In genomic region chr10:118035358-118036031, GRCh38 we compare ENCODE assay signal across 15 cellular contexts. TPM values are rescaled to one million over a fixed set of nuclear protein-coding genes. Genes with fewer than 3 reads are reported as not detected.
DNase-seq lines count a peak whose midpoint lies in the region; ATAC-seq and TF ChIP-seq lines count a peak whose summit lies in the region.
"Had no signal": no experiment of that assay in that cellular context is flagged by ENCODE, and none has a peak within 500 bp of the region (broad histone marks: within the 10 kb centered on the region; RNA-seq: fewer than 3 reads in every experiment).

No MANE protein-coding gene starts in this region.

- no peak overlapping the region for H3K27ac ChIP-seq in fibroblast of lung (ENCODE audit: insufficient read depth, low read length)
- peak overlapping the region; percentile 97 to 99 for H3K27ac ChIP-seq in uterus
- H3K27ac ChIP-seq: foreskin keratinocyte, pancreas, WERI-Rb-1 had no signal

- H3K9me3 ChIP-seq in fibroblast of lung (ENCODE audit: control insufficient read depth, insufficient read depth, low read depth, low read length), result no peaks in the 10 kb centered on the region
- no peaks in the 10 kb centered on the region for H3K9me3 ChIP-seq in uterus
- H3K9me3 ChIP-seq: pancreas had no signal

- H4K20me1 ChIP-seq in fibroblast of lung (ENCODE audit: control insufficient read depth, extremely low read depth, insufficient read depth, low read length), result no peaks in the 10 kb centered on the region

- H3K9me3 Mint-ChIP-seq in natural killer cell treated with Interleukin-12 subunit alpha and Interleukin-12 subunit beta and Interleukin-15 and Interleukin-18, amount 100 ng/mL, for 72 hours, result no peaks in the 10 kb centered on the region
- H3K9me3 Mint-ChIP-seq in natural killer cell, result no peaks in the 10 kb centered on the region
- H3K9me3 Mint-ChIP-seq: stimulated activated effector memory CD8-positive, alpha-beta T cell treated with anti-CD3 and anti-CD28 coated beads, Interleukin-12 subunit alpha, Interleukin-12 subunit beta, amount 100 ng/mL, for 72 hours had no signal

- no peaks in the 10 kb centered on the region for H3K79me2 ChIP-seq in fibroblast of lung (ENCODE audit: control insufficient read depth, insufficient read depth, low read length)

- H3K9ac ChIP-seq in fibroblast of lung (ENCODE audit: insufficient read depth, low read length), result no peak overlapping the region

- H3K4me1 ChIP-seq in fibroblast of lung (ENCODE audit: control insufficient read depth, extremely low read depth, insufficient read depth, low read length), result no peaks in the 10 kb centered on the region
- peaks cover 0 to 14% of the 10 kb centered on the region in 2 donors for H3K4me1 ChIP-seq in uterus

- no peak for ATAC-seq in natural killer cell treated with Interleukin-12 subunit alpha and Interleukin-12 subunit beta and Interleukin-15 and Interleukin-18, amount 100 ng/mL, for 72 hours
- ATAC-seq in natural killer cell, result no peak
- ATAC-seq in HG02763 (IDR thresholded peaks at IDR 0.05; ENCODE audit: unreplicated experiment), result no peak
- ATAC-seq in HG03135 (IDR thresholded peaks at IDR 0.05; ENCODE audit: unreplicated experiment), result no peak
- ATAC-seq: foreskin keratinocyte; stimulated activated effector memory CD8-positive, alpha-beta T cell treated with anti-CD3 and anti-CD28 coated beads, Interleukin-12 subunit alpha, Interleukin-12 subunit beta, amount 100 ng/mL, for 72 hours had no signal

- H3K36me3 ChIP-seq in fibroblast of lung (ENCODE audit: control insufficient read depth, insufficient read depth, low read length), result peaks cover 2% of the 10 kb centered on the region
- H3K36me3 ChIP-seq in uterus, result no peaks in the 10 kb centered on the region
- H3K36me3 ChIP-seq: WERI-Rb-1 had no signal

- H3K27me3 Mint-ChIP-seq in natural killer cell treated with Interleukin-12 subunit alpha and Interleukin-12 subunit beta and Interleukin-15 and Interleukin-18, amount 100 ng/mL, for 72 hours, result no peaks in the 10 kb centered on the region
- H3K27me3 Mint-ChIP-seq in natural killer cell (ENCODE audit: low read depth in 2 of 2), result no peaks in the 10 kb centered on the region
- H3K27me3 Mint-ChIP-seq: B cell had no signal

- H3K4me3 ChIP-seq in fibroblast of lung (replicated peaks in 1 of 4; ENCODE audit: control extremely low read depth in 1 of 4, insufficient read depth in 1 of 4, low read depth in 3 of 4, low read length in 4 of 4), result no peak overlapping the region
- no peak overlapping the region for H3K4me3 ChIP-seq in uterus
- H3K4me3 ChIP-seq: pancreas had no signal

- H3K27me3 ChIP-seq in fibroblast of lung (ENCODE audit: control insufficient read depth, insufficient read depth, low read length), result no peaks in the 10 kb centered on the region
- no peaks in the 10 kb centered on the region for H3K27me3 ChIP-seq in uterus
- H3K27me3 ChIP-seq: foreskin keratinocyte, pancreas had no signal

- H2AFZ ChIP-seq in fibroblast of lung (ENCODE audit: low read length), result no peak overlapping the region

- H3K4me3 Mint-ChIP-seq in natural killer cell treated with Interleukin-12 subunit alpha and Interleukin-12 subunit beta and Interleukin-15 and Interleukin-18, amount 100 ng/mL, for 72 hours, result peak overlapping the region; percentile 10
- no peak overlapping the region for H3K4me3 Mint-ChIP-seq in natural killer cell
- H3K4me3 Mint-ChIP-seq: B cell; stimulated activated effector memory CD8-positive, alpha-beta T cell treated with anti-CD3 and anti-CD28 coated beads, Interleukin-12 subunit alpha, Interleukin-12 subunit beta, amount 100 ng/mL, for 72 hours had no signal

- H3K4me2 ChIP-seq in fibroblast of lung (ENCODE audit: extremely low read depth, insufficient read depth, low read length), result no peak overlapping the region

- H3K27ac Mint-ChIP-seq in natural killer cell treated with Interleukin-12 subunit alpha and Interleukin-12 subunit beta and Interleukin-15 and Interleukin-18, amount 100 ng/mL, for 72 hours, result peak overlapping the region in 1 of 2 donors; percentile 25
- no peak overlapping the region for H3K27ac Mint-ChIP-seq in natural killer cell
- H3K27ac Mint-ChIP-seq: B cell; stimulated activated effector memory CD8-positive, alpha-beta T cell treated with anti-CD3 and anti-CD28 coated beads, Interleukin-12 subunit alpha, Interleukin-12 subunit beta, amount 100 ng/mL, for 72 hours had no signal

- no peak for DNase-seq in natural killer cell treated with Interleukin-12 subunit alpha and Interleukin-12 subunit beta and Interleukin-15 and Interleukin-18, amount 100 ng/mL, for 72 hours (ENCODE audit: low spot score)
- DNase-seq in natural killer cell (no peak), SKM-1 treated with dmso at 0.1 percent for 144 hours (lab: John Stamatoyannopoulos, UW; ENCODE audit: unreplicated experiment) (peak; percentile 93), fibroblast of lung (ENCODE audit: low read depth in 2 of 2) (peak; percentile 2 to 36), uterus (no peak), inferior parietal cortex (ENCODE audit: extremely low spot score) (no peak)
- DNase-seq: activated effector memory CD4-positive, alpha-beta T cell treated with anti-CD3 and anti-CD28 coated beads, Interleukin-2, amount 50 U/mL, for 16 hours; foreskin keratinocyte; pancreas; stimulated activated CD4-positive, alpha-beta T cell treated with anti-CD3 and anti-CD28 coated beads, Interleukin-2, amount 100 ng/mL, for 24 hours; WERI-Rb-1 had no signal

- H3K36me3 Mint-ChIP-seq in natural killer cell treated with Interleukin-12 subunit alpha and Interleukin-12 subunit beta and Interleukin-15 and Interleukin-18, amount 100 ng/mL, for 72 hours, result peaks cover 7% of the 10 kb centered on the region
- H3K36me3 Mint-ChIP-seq in natural killer cell, result peaks cover 7% of the 10 kb centered on the region

- TF ChIP-seq POLR2A in uterus (IDR thresholded peaks at IDR 0.05), result no peak

- intact Hi-C loops in natural killer cell (cut with micrococcal nuclease), result no loop called here
- intact Hi-C loops in uterus (cut with DNase I; ENCODE audit: low total_unique reads), result no loop called here

- peaks cover 5 to 8% of the 10 kb centered on the region in 2 donors for H3K4me1 Mint-ChIP-seq in natural killer cell treated with Interleukin-12 subunit alpha and Interleukin-12 subunit beta and Interleukin-15 and Interleukin-18, amount 100 ng/mL, for 72 hours (ENCODE audit: low read depth in 2 of 2)
- H3K4me1 Mint-ChIP-seq in natural killer cell, result peaks cover 0 to 10% of the 10 kb centered on the region in 2 donors
- H3K4me1 Mint-ChIP-seq: B cell; stimulated activated effector memory CD8-positive, alpha-beta T cell treated with anti-CD3 and anti-CD28 coated beads, Interleukin-12 subunit alpha, Interleukin-12 subunit beta, amount 100 ng/mL, for 72 hours had no signal

- TF ChIP-seq CTCF in natural killer cell (IDR thresholded peaks at IDR 0.05) (no peak), fibroblast of lung (conservative IDR thresholded peaks at IDR 0.05 in 1 of 2, IDR thresholded peaks at IDR 0.05 in 1 of 2; ENCODE audit: low read depth in 1 of 2, low read length in 2 of 2) (no peak), uterus (IDR thresholded peaks at IDR 0.05) (no peak)

RNA-seq across cellular contexts. Expression of gene RAB11FIP2, which starts 11.2 kb away (rescaled TPM):
- total RNA-seq in natural killer cell treated with Interleukin-12 subunit alpha and Interleukin-12 subunit beta and Interleukin-15 and Interleukin-18, amount 100 ng/mL, for 72 hours, result 10 to 100 TPM; 10.7 to 20.1 TPM
- total RNA-seq in natural killer cell, result 10 to 100 TPM; 30.1 to 37.1 (median 32.1) TPM
- total RNA-seq in fibroblast of lung, result 17.5 and 18.2 TPM in 2 replicates
- 10.1 and 13.6 TPM in 2 replicates for polyA plus RNA-seq in fibroblast of lung
- 4.4 and 7.2 TPM in 2 replicates for polyA plus RNA-seq in fibroblast of lung (2012)
- polyA minus RNA-seq in fibroblast of lung (ENCODE audit: low replicate concordance), result 0.51 and 1.6 TPM in 2 replicates
- 10 to 100 TPM; 40.0 to 98.6 (median 74.4) TPM for total RNA-seq in uterus

Comparison
In these comparisons a context has a peak if more than half of its experiments do, and no peak if none do; other contexts are left out.
1. DNase-seq: peak in SKM-1 treated with dmso at 0.1 percent for 144 hours (single experiment) and fibroblast of lung (2 of 2); none in natural killer cell treated with Interleukin-12 subunit alpha and Interleukin-12 subunit beta and Interleukin-15 and Interleukin-18, amount 100 ng/mL, for 72 hours (single experiment), natural killer cell (single experiment), uterus (0 of 2) and inferior parietal cortex (single experiment).